Comparison of ENCODE assay signal across 19 cellular contexts in the genomic region with DNA sequence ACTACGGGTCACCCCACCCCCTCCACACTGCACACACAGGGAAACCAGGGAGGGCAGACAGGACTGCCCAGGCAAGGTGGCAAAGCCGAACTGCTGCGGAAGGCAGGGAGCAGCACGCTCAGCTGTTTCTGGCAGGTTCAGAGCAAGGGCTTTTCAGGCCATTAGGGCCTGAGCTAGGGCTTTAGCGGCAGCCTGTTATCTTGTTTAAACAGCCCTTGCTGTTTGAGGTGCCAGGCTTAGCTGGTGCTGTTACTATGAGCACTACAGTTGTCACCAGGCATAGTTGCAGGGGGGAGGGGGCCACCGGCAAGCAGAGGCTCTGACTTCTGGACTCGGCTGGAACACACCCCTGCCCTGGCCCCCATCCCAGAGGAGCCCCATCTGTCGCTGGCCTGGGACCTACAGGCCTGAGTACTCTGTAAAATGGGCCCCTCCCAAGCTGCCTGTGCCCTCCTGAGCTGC. TPM values are rescaled to one million over a fixed set of nuclear protein-coding genes. Genes with fewer than 3 reads are reported as not detected.
DNase-seq lines count a peak whose midpoint lies in the region; ATAC-seq, FAIRE-seq and TF ChIP-seq lines count a peak whose summit lies in the region.
"Had no signal": no experiment of that assay in that cellular context is flagged by ENCODE, and none has a peak within 500 bp of the region (broad histone marks: within the 10 kb centered on the region; RNA-seq: fewer than 3 reads in every experiment).

No MANE protein-coding gene starts in this region.

- CTCF ChIA-PET in IMR-90 (lab: Yijun Ruan, JAX): no interaction called here

- H3K27ac ChIP-seq in IMR-90 (ENCODE audit: insufficient read depth, low read length) (no peak overlapping the region), VCaP (peak overlapping the region; percentile 21; the same call in 1 of the 2 replicates)
- H3K27ac ChIP-seq: suprapubic skin had no signal

- DNase-seq in COLO668 (lab: John Stamatoyannopoulos, UW; ENCODE audit: unreplicated experiment): peak; percentile 70
- no peak for DNase-seq in IMR-90
- no peak for DNase-seq in mucosa of descending colon
- DNase-seq in chondrocyte (ENCODE audit: low spot score): no peak
- no peak for DNase-seq in GM12892 (ENCODE audit: insufficient read length)
- no peak for DNase-seq in NCI-H1105 (lab: John Stamatoyannopoulos, UW)
- DNase-seq: activated CD4-positive, alpha-beta T cell treated with anti-CD3 and anti-CD28 coated beads, Interleukin-2, amount 10 ng/mL, durations not matched to agents 7 days and 5 days; activated naive CD4-positive, alpha-beta T cell treated with Interleukin-2 at 50 U/mL for 16 hours; Calu3; HCEC 1CT; kidney; stimulated activated CD4-positive, alpha-beta T cell treated with anti-CD3 and anti-CD28 coated beads, Interleukin-2, amount 100 ng/mL, for 48 hours; T-helper 9 cell had no signal

- no peaks in the 10 kb centered on the region for H3K9me3 ChIP-seq in IMR-90 (ENCODE audit: control insufficient read depth, insufficient read depth, low read length)
- H3K9me3 ChIP-seq in mucosa of descending colon: no peaks in the 10 kb centered on the region
- H3K9me3 ChIP-seq: suprapubic skin had no signal

- no peak overlapping the region for H3K4ac ChIP-seq in IMR-90 (ENCODE audit: low read depth, low read length)

- no peak overlapping the region for H3K18ac ChIP-seq in IMR-90 (ENCODE audit: low read depth, low read length)

- dilution Hi-C loops in IMR-90 (cut with HindIII; ENCODE audit: low sequenced_read_pairs, unreplicated experiment): no loop called here

- no peak overlapping the region for H3K4me3 ChIP-seq in IMR-90 (ENCODE audit: insufficient read depth, low read depth, low read length)
- H3K4me3 ChIP-seq in mucosa of descending colon: no peak overlapping the region
- H3K4me3 ChIP-seq: suprapubic skin had no signal

- in situ Hi-C loops in IMR-90 (cut with MboI; ENCODE audit: low sequenced_read_pairs): no loop called here

- no peaks in the 10 kb centered on the region for H3K4me1 Mint-ChIP-seq in chondrocyte (ENCODE audit: low read depth)
- H3K4me1 Mint-ChIP-seq: activated CD4-positive, alpha-beta T cell treated with anti-CD3 and anti-CD28 coated beads, Interleukin-2, amount 10 ng/mL, durations not matched to agents 7 days and 5 days had no signal

- H3K4me1 ChIP-seq in IMR-90 (ENCODE audit: control insufficient read depth, insufficient read depth, low read length) (no peaks in the 10 kb centered on the region), mucosa of descending colon (ENCODE audit: low read depth) (no peaks in the 10 kb centered on the region)
- H3K4me1 ChIP-seq: suprapubic skin had no signal

- H2AFZ ChIP-seq in IMR-90 (replicated peaks; ENCODE audit: low read length, poor library complexity): no peak overlapping the region

- H3K79me1 ChIP-seq in IMR-90 (ENCODE audit: low read depth in 1 of 2, low read length in 2 of 2): no peaks in the 10 kb centered on the region

- no peak overlapping the region for H3K9ac ChIP-seq in IMR-90 (ENCODE audit: low read depth, low read length)

- H3K4me2 ChIP-seq in IMR-90 (ENCODE audit: low read depth, low read length): no peak overlapping the region

- WGBS in IMR-90 (ENCODE audit: extremely low coverage in 2 of 2, insufficient read length in 1 of 2), 2 experiments: 72% methylated on average over 3 of the region's 8 CpGs; no CpG with 5 or more reads in 1 of the 2 experiments

- no peak overlapping the region for H3K27ac Mint-ChIP-seq in chondrocyte (ENCODE audit: unreplicated experiment)
- H3K27ac Mint-ChIP-seq: activated CD4-positive, alpha-beta T cell treated with anti-CD3 and anti-CD28 coated beads, Interleukin-2, amount 10 ng/mL, durations not matched to agents 7 days and 5 days; dendritic cell treated with granulocyte-macrophage colony-stimulating factor and Interleukin-4, amounts not matched to agents 40 ng/mL and 50 ng/mL, for 4 days had no signal

- POLR2A ChIA-PET in IMR-90 (lab: Charles Lee; ENCODE audit: unreplicated experiment): no interaction called here

- no peak overlapping the region for H2BK20ac ChIP-seq in IMR-90 (ENCODE audit: low read depth, low read length)

- no peak for TF ChIP-seq CTCF in IMR-90 (conservative IDR thresholded peaks at IDR 0.05; ENCODE audit: low read depth, low read length)
- TF ChIP-seq CTCF in VCaP (conservative IDR thresholded peaks at IDR 0.05): no peak
- no peak for TF ChIP-seq CTCF in mucosa of descending colon (IDR thresholded peaks at IDR 0.05)
- no peak for TF ChIP-seq CTCF in chondrocyte (IDR thresholded peaks at IDR 0.05)

- peak overlapping the region; percentile 15 for H2AK9ac ChIP-seq in IMR-90 (replicated peaks; ENCODE audit: low read depth, low read length, poor library complexity)

- no peak overlapping the region for H2BK120ac ChIP-seq in IMR-90 (ENCODE audit: low read depth, low read length)

- H3K23ac ChIP-seq in IMR-90 (ENCODE audit: low read depth, low read length): no peak overlapping the region

- intact Hi-C loops in IMR-90 (cut with micrococcal nuclease): no loop called here
- intact Hi-C loops in mucosa of descending colon (cut with DNase I, micrococcal nuclease): no loop called here

- no peak for TF ChIP-seq RAD21 in IMR-90 (IDR thresholded peaks at IDR 0.05; ENCODE audit: low read length)

- H3K9me1 ChIP-seq in IMR-90 (ENCODE audit: insufficient read depth, low read length): no peaks in the 10 kb centered on the region

- BruUV-seq in IMR-90 (replicated peaks; lab: Mats Ljungman, UMichigan): no TSS peak

- no peak overlapping the region for H4K91ac ChIP-seq in IMR-90 (ENCODE audit: insufficient read depth, low read depth, low read length)

- H2AK5ac ChIP-seq in IMR-90 (ENCODE audit: low read depth, low read length): no peak overlapping the region

- no peak for TF ChIP-seq POLR2A in IMR-90 (IDR thresholded peaks at IDR 0.05; ENCODE audit: low read depth, low read length)
- no peak for TF ChIP-seq POLR2A in GM12892 (IDR thresholded peaks at IDR 0.05; ENCODE audit: low read depth, low read length)

- H2BK5ac ChIP-seq in IMR-90 (ENCODE audit: low read depth, low read length, poor library complexity, severe bottlenecking): no peak overlapping the region

- H3K36me3 ChIP-seq in IMR-90 (ENCODE audit: control insufficient read depth, insufficient read depth, low read length) (no peaks in the 10 kb centered on the region), mucosa of descending colon (ENCODE audit: low read depth) (no peaks in the 10 kb centered on the region)
- H3K36me3 ChIP-seq: suprapubic skin had no signal

- no peaks in the 10 kb centered on the region for H3K27me3 Mint-ChIP-seq in chondrocyte (ENCODE audit: low read depth)
- H3K27me3 Mint-ChIP-seq: activated CD4-positive, alpha-beta T cell treated with anti-CD3 and anti-CD28 coated beads, Interleukin-2, amount 10 ng/mL, durations not matched to agents 7 days and 5 days; dendritic cell treated with granulocyte-macrophage colony-stimulating factor and Interleukin-4, amounts not matched to agents 40 ng/mL and 50 ng/mL, for 4 days had no signal

- no peak overlapping the region for H3K56ac ChIP-seq in IMR-90 (ENCODE audit: extremely low read depth, insufficient read depth, low read length)

- ATAC-seq in IMR-90 (ENCODE audit: low read depth) (no peak), mucosa of descending colon (peak; percentile 3), HG02970 (IDR thresholded peaks at IDR 0.05; ENCODE audit: low FRiP score, unreplicated experiment) (no peak)
- ATAC-seq: esophagus mucosa had no signal

- H2BK15ac ChIP-seq in IMR-90 (ENCODE audit: low read depth, low read length): no peak overlapping the region

- H3K4me3 Mint-ChIP-seq in chondrocyte (ENCODE audit: unreplicated experiment): no peak overlapping the region
- H3K4me3 Mint-ChIP-seq: activated CD4-positive, alpha-beta T cell treated with anti-CD3 and anti-CD28 coated beads, Interleukin-2, amount 10 ng/mL, durations not matched to agents 7 days and 5 days; dendritic cell treated with granulocyte-macrophage colony-stimulating factor and Interleukin-4, amounts not matched to agents 40 ng/mL and 50 ng/mL, for 4 days had no signal

- H4K8ac ChIP-seq in IMR-90 (ENCODE audit: low read depth in 2 of 2, low read length in 2 of 2): no peak overlapping the region

- no peak for FAIRE-seq in GM12892 (lab: Jason Lieb, UNC)
- FAIRE-seq: kidney had no signal

- H3K27me3 ChIP-seq in IMR-90 (ENCODE audit: control insufficient read depth, insufficient read depth, low read length): peaks cover 2% of the 10 kb centered on the region; the same call in 1 of the 2 replicates
- H3K27me3 ChIP-seq: suprapubic skin had no signal

- no peak overlapping the region for H4K5ac ChIP-seq in IMR-90 (ENCODE audit: low read depth, low read length)

- no peaks in the 10 kb centered on the region for H3K36me3 Mint-ChIP-seq in chondrocyte (ENCODE audit: low read depth)

- no peak overlapping the region for H3K14ac ChIP-seq in IMR-90 (replicated peaks; ENCODE audit: low read depth, low read length)

- H4K20me1 ChIP-seq in IMR-90 (ENCODE audit: insufficient read depth, low read length): no peaks in the 10 kb centered on the region

- H3K9me3 Mint-ChIP-seq in chondrocyte (ENCODE audit: low read depth): no peaks in the 10 kb centered on the region
- H3K9me3 Mint-ChIP-seq: activated CD4-positive, alpha-beta T cell treated with anti-CD3 and anti-CD28 coated beads, Interleukin-2, amount 10 ng/mL, durations not matched to agents 7 days and 5 days; dendritic cell treated with granulocyte-macrophage colony-stimulating factor and Interleukin-4, amounts not matched to agents 40 ng/mL and 50 ng/mL, for 4 days had no signal

TF ChIP-seq in IMR-90, 13 proteins besides CTCF, POLR2A, EP300 and RAD21 (continues in another document):
- no peak for TF ChIP-seq NFE2L2 (IDR thresholded peaks at IDR 0.05; ENCODE audit: low read depth, low read length)

RNA-seq across cellular contexts. Expression of gene RSPH14, which starts 34.9 kb away (rescaled TPM):
- not detected in 2 replicates for total RNA-seq in IMR-90 (2012; rRNA removed)
- polyA plus RNA-seq in IMR-90 (2012; rRNA removed): 0.10 TPM in 1 of 2 replicates, not detected in the other
- polyA plus RNA-seq in IMR-90 (2012; cell fraction: cytosol; rRNA removed): 0.18 and 0.21 TPM in 2 replicates
- not detected in 2 replicates for polyA plus RNA-seq in IMR-90 (2012; cell fraction: nucleus; rRNA removed; ENCODE audit: low replicate concordance)
- total RNA-seq in mucosa of descending colon: under 1 TPM in 2 of 3 donors, not detected in 1; 0.54 to 0.58 TPM
- total RNA-seq in chondrocyte: not detected in 3 replicates
- not detected for polyA plus RNA-seq in GM12892 (2012; ENCODE audit: missing spikeins)
- total RNA-seq: Calu3, esophagus mucosa, SK-MEL-5 had no signal

RNA-seq across cellular contexts. Expression of gene GNAZ, which starts 36.6 kb away (rescaled TPM):
- 1.9 and 2.5 TPM in 2 replicates for total RNA-seq in IMR-90 (2012; rRNA removed)
- 1.5 and 1.7 TPM in 2 replicates for polyA plus RNA-seq in IMR-90 (2012; rRNA removed)
- 0.88 and 1.6 TPM in 2 replicates for polyA plus RNA-seq in IMR-90 (2012; cell fraction: cytosol; rRNA removed)
- polyA plus RNA-seq in IMR-90 (2012; cell fraction: nucleus; rRNA removed; ENCODE audit: low replicate concordance): 1.5 and 1.7 TPM in 2 replicates
- total RNA-seq in mucosa of descending colon: 10 to 100 TPM in 1 of 3 donors, 1 to 10 TPM in 1, under 1 TPM in 1; 0.96 to 25.1 (median 1.7) TPM
- 3.9 to 4.9 TPM (median 4.5 TPM) in 3 replicates for total RNA-seq in chondrocyte
- 0.06 TPM for polyA plus RNA-seq in GM12892 (2012; ENCODE audit: missing spikeins)

RNA-seq across cellular contexts. Expression of gene RAB36, which starts 38.3 kb away (rescaled TPM):
- total RNA-seq in IMR-90 (2012; rRNA removed) (2.5 and 3.6 TPM in 2 replicates), mucosa of descending colon (1 to 10 TPM; 1.0 to 6.4 (median 1.2) TPM), chondrocyte (2.9 to 4.7 TPM (median 3.5 TPM) in 3 replicates)
- polyA plus RNA-seq in IMR-90 (2012; rRNA removed): 4.0 TPM in 2 replicates
- polyA plus RNA-seq in IMR-90 (2012; cell fraction: cytosol; rRNA removed): 2.3 and 3.7 TPM in 2 replicates
- 4.6 and 6.6 TPM in 2 replicates for polyA plus RNA-seq in IMR-90 (2012; cell fraction: nucleus; rRNA removed; ENCODE audit: low replicate concordance)
- not detected for polyA plus RNA-seq in GM12892 (2012; ENCODE audit: missing spikeins)
